In genomic region chr5:95670568-95670967, GRCh38 we compare ENCODE assay signal across 1 cellular context.
TF ChIP-seq lines count a peak whose summit lies in the region.

No MANE protein-coding gene starts in this region.

TF ChIP-seq in IMR-90, 13 proteins besides CTCF, POLR2A, EP300 and RAD21:
- no peak for TF ChIP-seq RCOR1 (IDR thresholded peaks at IDR 0.05; ENCODE audit: insufficient replicate concordance, low read length)
- no peak for TF ChIP-seq ELK1 (IDR thresholded peaks at IDR 0.05; ENCODE audit: borderline replicate concordance, low read depth, low read length)
- no peak for TF ChIP-seq USF2 (IDR thresholded peaks at IDR 0.05; ENCODE audit: low read depth, low read length)
- TF ChIP-seq SMC3 (IDR thresholded peaks at IDR 0.05; ENCODE audit: low read depth, low read length) = no peak
- TF ChIP-seq MAZ (IDR thresholded peaks at IDR 0.05; ENCODE audit: borderline replicate concordance, low read depth, low read length) = no peak
- TF ChIP-seq MAFK (IDR thresholded peaks at IDR 0.05; ENCODE audit: low read depth, low read length) = no peak
- no peak for TF ChIP-seq BHLHE40 (IDR thresholded peaks at IDR 0.05; ENCODE audit: low read depth, low read length)
- no peak for TF ChIP-seq CEBPB (IDR thresholded peaks at IDR 0.05; ENCODE audit: low read depth, low read length)
- no peak for TF ChIP-seq MXI1 (IDR thresholded peaks at IDR 0.05; ENCODE audit: borderline replicate concordance, low read depth, low read length)
- no peak for TF ChIP-seq FOS (IDR thresholded peaks at IDR 0.05; ENCODE audit: low read depth, low read length)
- TF ChIP-seq NFE2L2 (IDR thresholded peaks at IDR 0.05; ENCODE audit: low read depth, low read length) = no peak
- no peak for TF ChIP-seq RFX5 (IDR thresholded peaks at IDR 0.05; ENCODE audit: low read depth, low read length)
- TF ChIP-seq CHD1 (IDR thresholded peaks at IDR 0.05; ENCODE audit: low read depth, low read length) = no peak
